In the genomic region with DNA sequence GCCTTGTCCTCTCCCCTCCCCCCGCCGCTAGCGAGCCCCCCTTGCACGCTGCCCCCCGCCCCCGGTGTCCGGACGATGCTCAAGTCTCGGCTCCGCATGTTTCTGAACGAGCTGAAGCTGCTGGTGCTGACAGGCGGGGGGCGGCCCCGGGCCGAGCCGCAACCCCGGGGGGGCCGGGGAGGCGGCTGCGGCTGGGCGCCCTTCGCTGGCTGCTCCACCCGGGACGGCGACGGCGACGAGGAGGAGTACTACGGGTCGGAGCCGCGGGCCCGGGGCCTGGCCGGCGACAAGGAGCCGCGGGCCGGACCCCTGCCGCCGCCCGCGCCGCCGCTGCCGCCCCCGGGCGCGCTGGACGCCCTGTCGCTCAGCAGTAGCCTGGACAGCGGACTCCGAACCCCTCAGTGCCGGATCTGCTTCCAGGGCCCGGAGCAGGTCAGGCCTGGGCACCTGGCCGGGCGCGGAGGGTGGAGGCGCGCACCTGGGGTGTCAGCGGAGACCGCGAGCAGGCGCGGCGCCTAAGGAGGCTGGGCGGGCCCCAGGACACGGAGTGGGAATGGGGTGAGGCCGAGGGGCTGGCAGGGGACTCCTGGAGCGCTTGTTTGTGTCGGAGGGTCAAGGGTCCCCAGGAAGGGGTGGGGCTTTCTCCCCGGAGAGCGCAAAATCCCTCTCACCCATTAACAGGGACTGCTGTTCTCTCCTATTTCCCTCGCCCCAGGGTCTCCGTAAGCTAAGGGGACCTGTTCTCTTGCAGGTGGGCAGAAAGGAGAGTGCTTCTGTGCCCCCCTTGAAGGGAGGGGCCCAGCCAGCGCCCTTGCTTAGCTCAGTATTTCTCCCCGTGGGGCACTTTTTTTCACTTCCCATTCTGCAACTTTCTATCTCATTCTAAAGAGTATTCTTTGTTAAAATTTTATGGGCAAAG, we compare ENCODE assay signal across 8 cellular contexts. TPM values are rescaled to one million over a fixed set of nuclear protein-coding genes. Genes with fewer than 3 reads are reported as not detected.
DNase-seq lines count a peak whose midpoint lies in the region; ATAC-seq and TF ChIP-seq lines count a peak whose summit lies in the region.

No MANE protein-coding gene starts in this region.

- no peaks in the 10 kb centered on the region for H3K36me3 ChIP-seq in prostate gland

- 1% methylated on average over 70 of the region's 76 CpGs for WGBS in prostate gland

- DNase-seq in HuH-7.5 (ENCODE audit: low spot score), result peak; percentile 71
- DNase-seq in activated T-cell treated with anti-CD3 and anti-CD28 coated beads, Interleukin-2, amount 50 U/mL, for 72 hours, result peak; percentile 36 to 48
- no peak for DNase-seq in fibroblast of villous mesenchyme (ENCODE audit: low read depth)
- no peak for DNase-seq in prostate gland (ENCODE audit: low spot score)
- no peak for DNase-seq in NCI-H1694 treated with DMSO at 0.1 percent for 48 hours (lab: John Stamatoyannopoulos, UW)
- DNase-seq in pons (ENCODE audit: low spot score), result no peak
- DNase-seq in iPS-NIHi7 (ENCODE audit: extremely low spot score), result no peak

- TF ChIP-seq POLR2A in prostate gland (IDR thresholded peaks at IDR 0.05), result peak; percentile 14

- peak overlapping the region; percentile 32 for H3K27ac Mint-ChIP-seq in activated T-cell treated with anti-CD3 and anti-CD28 coated beads, Interleukin-2, amount 50 U/mL, for 72 hours

- no peak for ATAC-seq in activated T-cell treated with anti-CD3 and anti-CD28 coated beads, Interleukin-2, amount 50 U/mL, for 72 hours (replicated peaks in 1 of 2)

- peak overlapping the region; percentile 59 for H3K4me3 ChIP-seq in fibroblast of villous mesenchyme (ENCODE audit: low read depth, low read length)
- H3K4me3 ChIP-seq in prostate gland, result peak overlapping the region; percentile 80 to 87

- H3K36me3 Mint-ChIP-seq in activated T-cell treated with anti-CD3 and anti-CD28 coated beads, Interleukin-2, amount 50 U/mL, for 72 hours (ENCODE audit: insufficient read depth in 2 of 2), result peaks cover 11 to 18% of the 10 kb centered on the region in 2 donors

- peak overlapping the region; percentile 34; the same call in 1 of the 2 replicates for H3K27ac ChIP-seq in C4-2B
- peak overlapping the region; percentile 66 to 78 for H3K27ac ChIP-seq in prostate gland

- intact Hi-C loops in prostate gland (cut with DNase I), result no loop called here

- no peaks in the 10 kb centered on the region for H3K9me3 Mint-ChIP-seq in activated T-cell treated with anti-CD3 and anti-CD28 coated beads, Interleukin-2, amount 50 U/mL, for 72 hours

- H3K27me3 ChIP-seq in prostate gland (replicated peaks; ENCODE audit: insufficient read depth), result no peaks in the 10 kb centered on the region

- H3K4me1 Mint-ChIP-seq in activated T-cell treated with anti-CD3 and anti-CD28 coated beads, Interleukin-2, amount 50 U/mL, for 72 hours (ENCODE audit: low read depth), result peaks cover 67% of the 10 kb centered on the region

- peaks cover 3% of the 10 kb centered on the region for H3K4me1 ChIP-seq in prostate gland (replicated peaks)

- no peaks in the 10 kb centered on the region for H3K27me3 Mint-ChIP-seq in activated T-cell treated with anti-CD3 and anti-CD28 coated beads, Interleukin-2, amount 50 U/mL, for 72 hours (ENCODE audit: low read depth)

- H3K9me3 ChIP-seq in prostate gland, result no peaks in the 10 kb centered on the region

- TF ChIP-seq CTCF in C4-2B (conservative IDR thresholded peaks at IDR 0.05) (no peak), fibroblast of villous mesenchyme (IDR thresholded peaks at IDR 0.05; ENCODE audit: insufficient read depth, low read depth, low read length) (no peak), prostate gland (IDR thresholded peaks at IDR 0.05) (no peak)

- peak overlapping the region; percentile 93 to 95 for H3K4me3 Mint-ChIP-seq in activated T-cell treated with anti-CD3 and anti-CD28 coated beads, Interleukin-2, amount 50 U/mL, for 72 hours

RNA-seq across cellular contexts. Expression of a gene that starts 0.8 kb away (rescaled TPM):
- 10 to 100 TPM; 30.2 to 32.9 TPM for total RNA-seq in activated T-cell treated with anti-CD3 and anti-CD28 coated beads, Interleukin-2, amount 50 U/mL, for 72 hours
- 2.6 and 3.5 TPM in 2 replicates for total RNA-seq in fibroblast of villous mesenchyme
- 10 to 100 TPM; 11.1 to 13.2 TPM for total RNA-seq in prostate gland

RNA-seq across cellular contexts. Expression of a gene that starts 3.6 kb away (rescaled TPM):
- total RNA-seq in activated T-cell treated with anti-CD3 and anti-CD28 coated beads, Interleukin-2, amount 50 U/mL, for 72 hours, result 100 to 1,000 TPM; 150 to 154 TPM
- total RNA-seq in fibroblast of villous mesenchyme (226 and 299 TPM in 2 replicates), prostate gland (100 to 1,000 TPM in 1 of 2 donors, 10 to 100 TPM in 1; 97.5 to 103 TPM)

RNA-seq across cellular contexts. Expression of a gene that starts 10.9 kb away (rescaled TPM):
- 10 to 100 TPM; 18.2 to 19.6 TPM for total RNA-seq in activated T-cell treated with anti-CD3 and anti-CD28 coated beads, Interleukin-2, amount 50 U/mL, for 72 hours
- total RNA-seq in fibroblast of villous mesenchyme (39.9 and 62.2 TPM in 2 replicates), prostate gland (100 to 1,000 TPM in 1 of 2 donors, 10 to 100 TPM in 1; 40.4 to 127 TPM)

RNA-seq across cellular contexts. Expression of a gene that starts 11.2 kb away (rescaled TPM):
- total RNA-seq in activated T-cell treated with anti-CD3 and anti-CD28 coated beads, Interleukin-2, amount 50 U/mL, for 72 hours, result 10 to 100 TPM; 11.1 to 14.7 TPM
- total RNA-seq in fibroblast of villous mesenchyme (0.97 and 3.0 TPM in 2 replicates), prostate gland (under 1 TPM; 0.14 to 0.91 TPM)

RNA-seq across cellular contexts. Expression of a gene that starts 16.2 kb away (rescaled TPM):
- total RNA-seq in activated T-cell treated with anti-CD3 and anti-CD28 coated beads, Interleukin-2, amount 50 U/mL, for 72 hours, result 10 to 100 TPM; 18.7 TPM
- total RNA-seq in fibroblast of villous mesenchyme, result 5.2 and 7.4 TPM in 2 replicates
- total RNA-seq in prostate gland, result 10 to 100 TPM in 1 of 2 donors, 1 to 10 TPM in 1; 4.9 to 14.3 TPM

Comparison
In these comparisons a context has a peak if more than half of its experiments do, and no peak if none do; other contexts are left out.
1. DNase-seq: peak in HuH-7.5 (single experiment) and activated T-cell treated with anti-CD3 and anti-CD28 coated beads, Interleukin-2, amount 50 U/mL, for 72 hours (2 of 2); none in fibroblast of villous mesenchyme (single experiment), prostate gland (single experiment), NCI-H1694 treated with DMSO at 0.1 percent for 48 hours (single experiment), pons (single experiment) and iPS-NIHi7 (single experiment).